Comparison of ENCODE assay signal across 32 cellular contexts in the genomic region with DNA sequence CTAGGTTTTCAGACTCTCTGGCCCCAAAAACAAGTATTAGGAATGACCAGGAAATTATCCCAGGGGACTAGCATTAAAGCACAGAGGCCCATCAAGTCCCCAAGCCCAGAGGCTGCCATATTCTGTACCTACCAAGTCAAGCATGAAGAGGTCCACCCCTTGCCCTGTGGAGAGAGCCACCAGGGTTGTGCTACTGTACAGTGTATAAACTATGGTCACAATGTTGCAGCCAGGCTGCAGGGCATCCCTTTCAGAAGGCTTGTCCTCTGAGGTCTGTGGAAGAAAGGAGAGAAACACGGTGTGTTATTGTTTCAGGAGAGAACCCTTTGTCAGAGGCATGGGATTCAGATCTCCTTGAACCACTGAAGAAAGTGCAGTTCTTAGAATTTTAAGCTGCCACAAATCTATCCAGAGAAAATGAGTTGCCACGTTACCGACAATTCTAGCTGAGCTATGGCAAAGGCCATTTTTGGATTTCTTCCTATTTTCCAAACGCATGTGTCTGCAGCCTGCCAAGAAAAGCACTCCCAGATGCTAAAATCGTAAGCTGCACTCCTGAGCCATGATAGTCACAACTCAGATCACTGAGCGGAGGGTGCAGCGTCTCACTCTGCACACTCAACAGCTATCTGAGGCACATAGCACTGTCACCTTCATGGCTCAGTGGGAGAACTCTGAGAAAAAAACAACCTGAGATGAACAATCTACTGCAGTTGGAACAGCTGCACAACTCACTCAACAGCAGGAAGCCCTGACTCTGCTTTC. TPM values are rescaled to one million over a fixed set of nuclear protein-coding genes. Genes with fewer than 3 reads are reported as not detected.
DNase-seq lines count a peak whose midpoint lies in the region; ATAC-seq and TF ChIP-seq lines count a peak whose summit lies in the region.
"Had no signal": no experiment of that assay in that cellular context is flagged by ENCODE, and none has a peak within 500 bp of the region (broad histone marks: within the 10 kb centered on the region; RNA-seq: fewer than 3 reads in every experiment).

No MANE protein-coding gene starts in this region.

- H3K4me3 ChIP-seq in left ventricle myocardium inferior (no peak overlapping the region), esophagus muscularis mucosa (no peak overlapping the region), stomach smooth muscle (ENCODE audit: low read length in 2 of 2) (peak overlapping the region; percentile 33 to 54)
- H3K4me3 ChIP-seq: mucosa of descending colon, right lobe of liver, tibial artery had no signal

- no peaks in the 10 kb centered on the region for H3K27me3 Mint-ChIP-seq in mesothelial cell of epicardium (ENCODE audit: low read depth)
- H3K27me3 Mint-ChIP-seq: B cell had no signal

- H3K4me1 Mint-ChIP-seq in mesothelial cell of epicardium: peaks cover 13% of the 10 kb centered on the region
- H3K4me1 Mint-ChIP-seq: B cell; CD8-positive, alpha-beta memory T cell had no signal

- peaks cover 8% of the 10 kb centered on the region for H3K9me3 Mint-ChIP-seq in mesothelial cell of epicardium
- H3K9me3 Mint-ChIP-seq: CD8-positive, alpha-beta memory T cell had no signal

- H3K9me3 ChIP-seq in left ventricle myocardium inferior (replicated peaks) (no peaks in the 10 kb centered on the region), esophagus muscularis mucosa (no peaks in the 10 kb centered on the region), stomach smooth muscle (ENCODE audit: control insufficient read depth in 2 of 2, low read length in 2 of 2) (no peaks in the 10 kb centered on the region)
- H3K9me3 ChIP-seq: mucosa of descending colon, right lobe of liver, tibial artery had no signal

- H3K36me3 Mint-ChIP-seq in mesothelial cell of epicardium: no peaks in the 10 kb centered on the region
- H3K36me3 Mint-ChIP-seq: CD8-positive, alpha-beta memory T cell had no signal

- H3K9ac ChIP-seq in stomach smooth muscle (ENCODE audit: low read length in 2 of 2): no peak overlapping the region
- H3K9ac ChIP-seq: parathyroid adenoma had no signal

- H3K4me1 ChIP-seq in left ventricle myocardium inferior (peaks cover 5% of the 10 kb centered on the region), esophagus muscularis mucosa (peaks cover 0 to 15% (median 13%) of the 10 kb centered on the region in 4 donors), stomach smooth muscle (ENCODE audit: control insufficient read depth, insufficient read depth, low read length) (peaks cover 12% of the 10 kb centered on the region)
- H3K4me1 ChIP-seq: parathyroid adenoma, right lobe of liver had no signal

- no peaks in the 10 kb centered on the region for H3K36me3 ChIP-seq in left ventricle myocardium inferior
- no peaks in the 10 kb centered on the region for H3K36me3 ChIP-seq in esophagus muscularis mucosa
- H3K36me3 ChIP-seq in stomach smooth muscle (ENCODE audit: control insufficient read depth in 2 of 2, insufficient read depth in 2 of 2, low read length in 2 of 2): no peaks in the 10 kb centered on the region
- H3K36me3 ChIP-seq: brain microvascular endothelial cell, right lobe of liver, tibial artery had no signal

- H3K27me3 ChIP-seq in left ventricle myocardium inferior (ENCODE audit: low read depth): peaks cover 48% of the 10 kb centered on the region
- no peaks in the 10 kb centered on the region for H3K27me3 ChIP-seq in esophagus muscularis mucosa
- H3K27me3 ChIP-seq in stomach smooth muscle (ENCODE audit: control insufficient read depth in 1 of 2, insufficient read depth in 2 of 2, low read length in 2 of 2): no peaks in the 10 kb centered on the region
- H3K27me3 ChIP-seq: brain microvascular endothelial cell, right lobe of liver had no signal

- H3K27ac ChIP-seq in left ventricle myocardium inferior (replicated peaks) (no peak overlapping the region), esophagus muscularis mucosa (replicated peaks in 1 of 4) (no peak overlapping the region), stomach smooth muscle (ENCODE audit: low read length) (no peak overlapping the region)
- H3K27ac ChIP-seq: brain microvascular endothelial cell, epithelial cell of prostate, parathyroid adenoma, right lobe of liver, tibial artery had no signal

- WGBS in esophagus muscularis mucosa: 31% methylated on average over 7 of the region's 7 CpGs

- peak overlapping the region; percentile 47 for H3K27ac Mint-ChIP-seq in mesothelial cell of epicardium
- H3K27ac Mint-ChIP-seq: B cell; CD8-positive, alpha-beta memory T cell had no signal

- H3K4me3 Mint-ChIP-seq in mesothelial cell of epicardium: no peak overlapping the region
- H3K4me3 Mint-ChIP-seq: B cell; CD8-positive, alpha-beta memory T cell had no signal

- no peak for TF ChIP-seq EP300 in esophagus muscularis mucosa (IDR thresholded peaks at IDR 0.05)

- intact Hi-C loops in left cardiac atrium (cut with DNase I): no loop called here
- intact Hi-C loops in left ventricle myocardium inferior (cut with micrococcal nuclease): no loop called here
- intact Hi-C loops in esophagus muscularis mucosa (cut with DNase I): no loop called here

- no peak for TF ChIP-seq POLR2A in esophagus muscularis mucosa (IDR thresholded peaks at IDR 0.05; ENCODE audit: low read depth)

- DNase-seq in left cardiac atrium (no peak), left ventricle myocardium inferior (no peak), esophagus muscularis mucosa (ENCODE audit: extremely low spot score) (peak; percentile 91), mesothelial cell of epicardium (ENCODE audit: low spot score in 2 of 2, unreplicated experiment in 2 of 2) (no peak), NCI-H1694 (lab: John Stamatoyannopoulos, UW) (no peak)
- no peak for DNase-seq in central memory CD4-positive, alpha-beta T cell
- DNase-seq: 8988T; activated CD4-positive, alpha-beta T cell treated with anti-CD3 and anti-CD28 coated beads, Interleukin-2, amount 50 U/mL, for 1 hour; activated naive CD4-positive, alpha-beta T cell; activated T-cell treated with anti-CD3 and anti-CD28 coated beads, Interleukin-2, amount 50 U/mL, for 48 hours; brain microvascular endothelial cell; CD8-positive, alpha-beta memory T cell; DMS153; effector CD8-positive, alpha-beta T cell; mucosa of descending colon; NCI-H1092 treated with DMSO at 0.1 percent for 48 hours; NCI-H187 treated with DMSO at 0.1 percent for 48 hours; NCI-H2171 treated with DMSO at 0.1 percent for 48 hours; NCI-H524 treated with DMSO at 0.1 percent for 48 hours; right lobe of liver; SIG-M5; stimulated activated naive CD4-positive, alpha-beta T cell treated with Interleukin-2 at 50 U/mL for 16 hours; T1000; tibial artery had no signal

- TF ChIP-seq CTCF in left ventricle myocardium inferior (IDR thresholded peaks at IDR 0.05; ENCODE audit: borderline replicate concordance) (no peak), esophagus muscularis mucosa (IDR thresholded peaks at IDR 0.05) (no peak), mesothelial cell of epicardium (IDR thresholded peaks at IDR 0.05; ENCODE audit: unreplicated experiment) (no peak)

- ATAC-seq in left cardiac atrium (peak; percentile 53 to 71), GM21619 (IDR thresholded peaks at IDR 0.05; ENCODE audit: unreplicated experiment) (no peak)
- ATAC-seq: mucosa of descending colon, right lobe of liver had no signal

RNA-seq across cellular contexts. Expression of gene SPATA31E1, which starts 45.5 kb away (rescaled TPM):
- total RNA-seq in left cardiac atrium (not detected), left ventricle myocardium inferior (not detected), esophagus muscularis mucosa (not detected), mesothelial cell of epicardium (0.09 TPM in 1 of 3 replicates, not detected in the others)
- total RNA-seq: B cell; CD8-positive, alpha-beta memory T cell; H4; lower leg skin; M059J; right lobe of liver had no signal

Comparison
In these comparisons a context has a peak if more than half of its experiments do, and no peak if none do; other contexts are left out.
1. H3K4me3 ChIP-seq: peak in stomach smooth muscle (2 of 2); none in left ventricle myocardium inferior (single experiment) and esophagus muscularis mucosa (0 of 4).